ENCODE assay signal across 22 cellular contexts in genomic region chr4:188254211-188254610, GRCh38.
"Had no signal": no experiment of that assay in that cellular context is flagged by ENCODE, and none has a peak within 500 bp of the region (broad histone marks: within the 10 kb centered on the region; RNA-seq: fewer than 3 reads in every experiment).

No MANE protein-coding gene starts in this region.

- H3K4me1 ChIP-seq: esophagus muscularis mucosa, heart left ventricle, sigmoid colon, vagina had no signal

- H3K9me3 ChIP-seq: esophagus muscularis mucosa, sigmoid colon, thoracic aorta, vagina had no signal

- H3K4me3 ChIP-seq: coronary artery, esophagus muscularis mucosa, heart left ventricle, sigmoid colon, smooth muscle cell, thoracic aorta, vagina had no signal

- H3K4me1 Mint-ChIP-seq: activated naive CD8-positive, alpha-beta T cell treated with anti-CD3 and anti-CD28 coated beads for 36 hours; nephron progenitor cell had no signal

- H3K27ac ChIP-seq: coronary artery, esophagus muscularis mucosa, heart left ventricle, sigmoid colon, thoracic aorta, vagina had no signal

- H3K9me3 Mint-ChIP-seq: nephron progenitor cell, type B pancreatic cell had no signal

- H3K4me3 Mint-ChIP-seq: activated naive CD8-positive, alpha-beta T cell treated with anti-CD3 and anti-CD28 coated beads for 36 hours; activated T-cell treated with anti-CD3 and anti-CD28 coated beads, Interleukin-2, amount 50 U/mL, for 4 hours; nephron progenitor cell; type B pancreatic cell; WTC11 had no signal

- H3K27me3 Mint-ChIP-seq: activated naive CD8-positive, alpha-beta T cell treated with anti-CD3 and anti-CD28 coated beads for 36 hours; type B pancreatic cell had no signal

- H3K36me3 ChIP-seq: esophagus muscularis mucosa, heart left ventricle, sigmoid colon, thoracic aorta, vagina had no signal

- H3K27ac Mint-ChIP-seq: activated naive CD8-positive, alpha-beta T cell treated with anti-CD3 and anti-CD28 coated beads for 36 hours; nephron progenitor cell; type B pancreatic cell; WTC11 had no signal

- H3K4me2 ChIP-seq: smooth muscle cell had no signal

- ATAC-seq: activated T-cell treated with anti-CD3 and anti-CD28 coated beads, Interleukin-2, amount 50 U/mL, for 4 hours; heart left ventricle; left colon; WTC11 had no signal

- DNase-seq: activated CD8-positive, alpha-beta memory T cell treated with anti-CD3 and anti-CD28 coated beads, Interleukin-2, amount 50 U/mL, for 48 hours; activated naive CD4-positive, alpha-beta T cell treated with Interleukin-2 at 50 U/mL for 16 hours; activated naive CD8-positive, alpha-beta T cell treated with anti-CD3 and anti-CD28 coated beads for 36 hours; activated T-cell treated with anti-CD3 and anti-CD28 coated beads, Interleukin-2, amount 50 U/mL, for 4 hours; amniotic stem cell; cerebellar nuclear complex; heart left ventricle; islet precursor cell; left colon; mesenchymal stem cell; nephron progenitor cell; sigmoid colon; stimulated activated CD4-positive, alpha-beta T cell treated with anti-CD3 and anti-CD28 coated beads, Interleukin-4, amount 100 ng/mL, for 1 hour; stimulated activated naive CD4-positive, alpha-beta T cell treated with Interleukin-2 at 50 U/mL for 16 hours; T-helper 9 cell had no signal

- H3K27me3 ChIP-seq: esophagus muscularis mucosa, heart left ventricle, sigmoid colon, vagina had no signal

- H3K36me3 Mint-ChIP-seq: activated naive CD8-positive, alpha-beta T cell treated with anti-CD3 and anti-CD28 coated beads for 36 hours; type B pancreatic cell; WTC11 had no signal
